ENCODE assay signal across 20 cellular contexts in the genomic region with DNA sequence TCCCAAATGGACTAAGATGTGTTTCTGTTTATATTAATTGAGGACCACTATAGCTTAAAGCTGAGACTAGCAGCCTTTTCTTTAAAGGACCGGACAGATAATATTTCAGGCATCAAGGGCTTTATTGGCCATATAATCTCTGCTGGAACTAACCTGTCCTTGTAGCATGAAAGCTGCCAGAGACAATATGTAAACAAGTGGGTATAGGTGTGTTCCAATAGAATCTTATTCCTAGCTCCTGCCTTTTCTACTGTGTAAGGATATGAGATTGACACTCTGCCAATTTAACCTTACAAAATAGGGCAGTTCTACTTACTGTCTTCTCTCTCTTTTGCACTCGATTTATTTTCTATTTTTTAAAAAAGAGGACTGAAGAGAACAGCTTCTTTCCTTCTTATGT.
DNase-seq lines count a peak whose midpoint lies in the region; ATAC-seq and TF ChIP-seq lines count a peak whose summit lies in the region.
"Had no signal": no experiment of that assay in that cellular context is flagged by ENCODE, and none has a peak within 500 bp of the region (broad histone marks: within the 10 kb centered on the region; RNA-seq: fewer than 3 reads in every experiment).

No MANE protein-coding gene starts in this region.

- peak overlapping the region; percentile 64; the same call in 1 of the 2 replicates for H4K5ac ChIP-seq in IMR-90 (ENCODE audit: low read depth, low read length)

- peak overlapping the region; percentile 90 for H3K4ac ChIP-seq in IMR-90 (ENCODE audit: low read depth, low read length)

- no peaks in the 10 kb centered on the region for H3K9me3 Mint-ChIP-seq in memory B cell

- peak overlapping the region; percentile 97; the same call in 1 of the 2 replicates for H2BK120ac ChIP-seq in IMR-90 (ENCODE audit: low read depth, low read length)

- peak overlapping the region; percentile 83; the same call in 1 of the 2 replicates for H2AK5ac ChIP-seq in IMR-90 (ENCODE audit: low read depth, low read length)

- H4K91ac ChIP-seq in IMR-90 (ENCODE audit: insufficient read depth, low read depth, low read length) = peak overlapping the region; percentile 84

- dilution Hi-C loops in IMR-90 (cut with HindIII; ENCODE audit: low sequenced_read_pairs, unreplicated experiment) = no loop called here

- intact Hi-C loops in IMR-90 (cut with micrococcal nuclease) (no loop called here), OCI-LY7 (cut with micrococcal nuclease; ENCODE audit: unreplicated experiment) (loop anchor here (5.0 to 10.0 kb wide), 3 partner anchors 138 to 1965 kb away; no protein-coding TSS in a partner anchor)

- H3K9me2 ChIP-seq in OCI-LY7 (ENCODE audit: insufficient read depth, low read length) = no peaks in the 10 kb centered on the region

- ATAC-seq in IMR-90 (ENCODE audit: low read depth) (no peak), memory B cell (ENCODE audit: low read depth) (no peak), GM19467 (IDR thresholded peaks at IDR 0.05; ENCODE audit: unreplicated experiment) (no peak), GM21367 (IDR thresholded peaks at IDR 0.05; ENCODE audit: unreplicated experiment) (no peak)

- peaks cover 14% of the 10 kb centered on the region for H3K36me3 Mint-ChIP-seq in memory B cell

- no peak overlapping the region for H3K4me3 ChIP-seq in IMR-90 (ENCODE audit: insufficient read depth, low read depth, low read length)
- H3K4me3 ChIP-seq in OCI-LY7 (ENCODE audit: low read depth, low read length, poor library complexity, severe bottlenecking) = peak overlapping the region; percentile 70
- H3K4me3 ChIP-seq: GM23248, HAP-1, PC-9 had no signal

- peaks cover 33% of the 10 kb centered on the region for H3K4me1 Mint-ChIP-seq in memory B cell
- H3K4me1 Mint-ChIP-seq: CD14-positive monocyte had no signal

- in situ Hi-C loops in IMR-90 (cut with MboI; ENCODE audit: low sequenced_read_pairs) = no loop called here

- BruUV-seq in IMR-90 (replicated peaks; lab: Mats Ljungman, UMichigan) = no TSS peak
- no TSS peak for BruUV-seq in OCI-LY7 (replicated peaks; lab: Mats Ljungman, UMichigan)

- H4K20me1 ChIP-seq in IMR-90 (ENCODE audit: insufficient read depth, low read length) (no peaks in the 10 kb centered on the region), OCI-LY7 (ENCODE audit: insufficient read depth, low read length) (no peaks in the 10 kb centered on the region)

- H3K79me1 ChIP-seq in IMR-90 (ENCODE audit: low read depth in 1 of 2, low read length in 2 of 2) = peaks cover 8 to 28% of the 10 kb centered on the region in 2 experiments; a peak in 3 of 4 replicates

- H3K9me3 ChIP-seq in IMR-90 (ENCODE audit: control insufficient read depth, insufficient read depth, low read length) (no peaks in the 10 kb centered on the region), OCI-LY7 (ENCODE audit: low read length) (peaks cover 9% of the 10 kb centered on the region; the same call in 1 of the 2 replicates)
- H3K9me3 ChIP-seq: HAP-1 had no signal

- no peak for DNase-seq in IMR-90
- DNase-seq in OCI-LY7 (ENCODE audit: low spot score) = no peak
- no peak for DNase-seq in memory B cell (ENCODE audit: low spot score in 2 of 2)
- no peak for DNase-seq in NCI-H1048 (lab: John Stamatoyannopoulos, UW)
- no peak for DNase-seq in glomerular visceral epithelial cell (ENCODE audit: extremely low spot score)
- DNase-seq: ACHN, DMS79 treated with DMSO at 0.1 percent for 48 hours, GM23248, KG1, NCI-H1436, NCI-H2029, NCI-H2171 treated with DMSO at 0.1 percent for 48 hours, NCI-H446 treated with DMSO at 0.1 percent for 48 hours, NCI-H82, PC-9 had no signal

- H3K27ac Mint-ChIP-seq in memory B cell = peak overlapping the region; percentile 93

- H2AFZ ChIP-seq in IMR-90 (replicated peaks; ENCODE audit: low read length, poor library complexity) (no peak overlapping the region), OCI-LY7 (ENCODE audit: low read length) (peak overlapping the region; percentile 24; the same call in 1 of the 2 replicates)
- H2AFZ ChIP-seq: GM23248, PC-9 had no signal

- peak overlapping the region; percentile 97 for H2BK5ac ChIP-seq in IMR-90 (ENCODE audit: low read depth, low read length, poor library complexity, severe bottlenecking)

- H3K4me3 Mint-ChIP-seq in memory B cell = peak overlapping the region; percentile 65
- H3K4me3 Mint-ChIP-seq: CD14-positive monocyte had no signal

- H3K27ac ChIP-seq in IMR-90 (ENCODE audit: insufficient read depth, low read length) (no peak overlapping the region), OCI-LY7 (ENCODE audit: low read depth, low read length, poor library complexity, severe bottlenecking) (peak overlapping the region; percentile 98)
- H3K27ac ChIP-seq: GM23248, PC-9, RWPE1 had no signal

- peaks cover 7% of the 10 kb centered on the region for H3K9me1 ChIP-seq in IMR-90 (ENCODE audit: insufficient read depth, low read length)

- no peak for TF ChIP-seq RAD21 in IMR-90 (IDR thresholded peaks at IDR 0.05; ENCODE audit: low read length)

- peak overlapping the region; percentile 66; the same call in 1 of the 3 replicates for H2BK15ac ChIP-seq in IMR-90 (ENCODE audit: low read depth, low read length)

- H3K27me3 Mint-ChIP-seq in memory B cell = no peaks in the 10 kb centered on the region

- no peak overlapping the region for H3K4me2 ChIP-seq in IMR-90 (ENCODE audit: low read depth, low read length)
- H3K4me2 ChIP-seq in OCI-LY7 (ENCODE audit: low read length) = peak overlapping the region; percentile 92
- H3K4me2 ChIP-seq: PC-9 had no signal

- POLR2A ChIA-PET in IMR-90 (lab: Charles Lee; ENCODE audit: unreplicated experiment) (interaction anchor here (0.5 to 0.6 kb wide), 2 partner anchors 42 to 570 kb away, joined by 3 to 5 read pairs; no protein-coding TSS in a partner anchor), OCI-LY7 (lab: Charles Lee) (interaction anchor here (0.7 to 4.5 kb wide), 16 partner anchors 8 to 140 kb away, joined by 3 to 60 read pairs (median 4); partner anchors contain the start of genes IRS1 and RHBDD1)

- no peak overlapping the region for H3K56ac ChIP-seq in IMR-90 (ENCODE audit: extremely low read depth, insufficient read depth, low read length)

- H2BK20ac ChIP-seq in IMR-90 (ENCODE audit: low read depth, low read length) = peak overlapping the region; percentile 94

- TF ChIP-seq CTCF in IMR-90 (conservative IDR thresholded peaks at IDR 0.05; ENCODE audit: low read depth, low read length) = no peak
- no peak for TF ChIP-seq CTCF in OCI-LY7 (conservative IDR thresholded peaks at IDR 0.05; ENCODE audit: low read length)

- TF ChIP-seq POLR2A in IMR-90 (IDR thresholded peaks at IDR 0.05; ENCODE audit: low read depth, low read length) = no peak

- H3K9ac ChIP-seq in IMR-90 (ENCODE audit: low read depth, low read length) = no peak overlapping the region
- H3K9ac ChIP-seq: GM23248 had no signal

- peak overlapping the region; percentile 81; the same call in 1 of the 2 replicates for H3K23ac ChIP-seq in IMR-90 (ENCODE audit: low read depth, low read length)

- peak overlapping the region; percentile 73; the same call in 1 of the 2 replicates for H3K18ac ChIP-seq in IMR-90 (ENCODE audit: low read depth, low read length)

- H2AK9ac ChIP-seq in IMR-90 (replicated peaks; ENCODE audit: low read depth, low read length, poor library complexity) = no peak overlapping the region

- WGBS in IMR-90 (ENCODE audit: extremely low coverage in 2 of 2, insufficient read length in 1 of 2), 2 experiments = 100% methylated on average over 1 of the region's 2 CpGs; no CpG with 5 or more reads in 1 of the 2 experiments

- peaks cover 57% of the 10 kb centered on the region for H3K79me2 ChIP-seq in OCI-LY7 (ENCODE audit: insufficient read depth, low read depth, low read length)

- H3K27me3 ChIP-seq in IMR-90 (ENCODE audit: control insufficient read depth, insufficient read depth, low read length) = no peaks in the 10 kb centered on the region

- peak overlapping the region; percentile 74; the same call in 1 of the 2 replicates for H3K14ac ChIP-seq in IMR-90 (replicated peaks; ENCODE audit: low read depth, low read length)

- peak overlapping the region; percentile 51 to 89; a peak in 3 of 4 replicates for H4K8ac ChIP-seq in IMR-90 (ENCODE audit: low read depth in 2 of 2, low read length in 2 of 2)

- H3K36me3 ChIP-seq in IMR-90 (ENCODE audit: control insufficient read depth, insufficient read depth, low read length) (peaks cover 1% of the 10 kb centered on the region; the same call in 1 of the 2 replicates), OCI-LY7 (ENCODE audit: insufficient read depth, low read length) (peaks cover 50% of the 10 kb centered on the region)
- H3K36me3 ChIP-seq: HAP-1 had no signal

- CTCF ChIA-PET in IMR-90 (lab: Yijun Ruan, JAX) (no interaction called here), OCI-LY7 (lab: Charles Lee; ENCODE audit: unreplicated experiment) (interaction anchor here (0.5 kb wide), 1 partner anchor 56 kb away, joined by 3 read pairs; no protein-coding TSS in a partner anchor)

- H3K4me1 ChIP-seq in IMR-90 (ENCODE audit: control insufficient read depth, insufficient read depth, low read length) (peaks cover 8% of the 10 kb centered on the region; the same call in 1 of the 2 replicates), OCI-LY7 (ENCODE audit: insufficient read depth, low read length, poor library complexity, severe bottlenecking) (peaks cover 81% of the 10 kb centered on the region)
- H3K4me1 ChIP-seq: HAP-1 had no signal

TF ChIP-seq in IMR-90, 13 proteins besides CTCF, POLR2A, EP300 and RAD21 (continues in another document):
- TF ChIP-seq MXI1 (IDR thresholded peaks at IDR 0.05; ENCODE audit: borderline replicate concordance, low read depth, low read length) (no peak), MAZ (IDR thresholded peaks at IDR 0.05; ENCODE audit: borderline replicate concordance, low read depth, low read length) (no peak), RCOR1 (IDR thresholded peaks at IDR 0.05; ENCODE audit: insufficient replicate concordance, low read length) (no peak), CEBPB (IDR thresholded peaks at IDR 0.05; ENCODE audit: low read depth, low read length) (no peak), FOS (IDR thresholded peaks at IDR 0.05; ENCODE audit: low read depth, low read length) (no peak), RFX5 (IDR thresholded peaks at IDR 0.05; ENCODE audit: low read depth, low read length) (no peak)
- TF ChIP-seq, protein P1, sequence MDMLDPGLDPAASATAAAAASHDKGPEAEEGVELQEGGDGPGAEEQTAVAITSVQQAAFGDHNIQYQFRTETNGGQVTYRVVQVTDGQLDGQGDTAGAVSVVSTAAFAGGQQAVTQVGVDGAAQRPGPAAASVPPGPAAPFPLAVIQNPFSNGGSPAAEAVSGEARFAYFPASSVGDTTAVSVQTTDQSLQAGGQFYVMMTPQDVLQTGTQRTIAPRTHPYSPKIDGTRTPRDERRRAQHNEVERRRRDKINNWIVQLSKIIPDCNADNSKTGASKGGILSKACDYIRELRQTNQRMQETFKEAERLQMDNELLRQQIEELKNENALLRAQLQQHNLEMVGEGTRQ (IDR thresholded peaks at IDR 0.05; ENCODE audit: low read depth, low read length) = no peak
